Comparison of ENCODE assay signal across 1 cellular context in the genomic region with DNA sequence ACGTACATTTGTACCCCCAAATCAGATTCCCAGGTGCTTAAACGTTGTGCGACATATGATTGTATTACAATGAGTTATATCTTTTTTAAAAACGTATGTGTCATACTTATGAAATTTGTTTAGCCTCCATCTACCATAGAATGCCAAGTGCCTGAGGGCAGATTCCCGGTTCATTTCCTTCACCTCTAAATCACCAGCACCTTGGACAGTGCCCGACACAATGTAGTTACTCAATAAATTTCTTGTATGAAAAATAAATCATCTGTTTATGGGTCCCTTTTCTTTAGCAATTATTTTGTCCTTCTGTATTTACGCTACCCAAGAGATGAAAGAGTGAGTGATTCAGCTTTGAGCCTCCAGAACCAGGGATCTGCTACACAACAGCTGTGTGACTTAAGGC.
TF ChIP-seq lines count a peak whose summit lies in the region.

No MANE protein-coding gene starts in this region.

TF ChIP-seq in GM12878, 131 proteins besides CTCF, POLR2A, EP300 and RAD21 (continued from another document):
- TF ChIP-seq, protein P1, sequence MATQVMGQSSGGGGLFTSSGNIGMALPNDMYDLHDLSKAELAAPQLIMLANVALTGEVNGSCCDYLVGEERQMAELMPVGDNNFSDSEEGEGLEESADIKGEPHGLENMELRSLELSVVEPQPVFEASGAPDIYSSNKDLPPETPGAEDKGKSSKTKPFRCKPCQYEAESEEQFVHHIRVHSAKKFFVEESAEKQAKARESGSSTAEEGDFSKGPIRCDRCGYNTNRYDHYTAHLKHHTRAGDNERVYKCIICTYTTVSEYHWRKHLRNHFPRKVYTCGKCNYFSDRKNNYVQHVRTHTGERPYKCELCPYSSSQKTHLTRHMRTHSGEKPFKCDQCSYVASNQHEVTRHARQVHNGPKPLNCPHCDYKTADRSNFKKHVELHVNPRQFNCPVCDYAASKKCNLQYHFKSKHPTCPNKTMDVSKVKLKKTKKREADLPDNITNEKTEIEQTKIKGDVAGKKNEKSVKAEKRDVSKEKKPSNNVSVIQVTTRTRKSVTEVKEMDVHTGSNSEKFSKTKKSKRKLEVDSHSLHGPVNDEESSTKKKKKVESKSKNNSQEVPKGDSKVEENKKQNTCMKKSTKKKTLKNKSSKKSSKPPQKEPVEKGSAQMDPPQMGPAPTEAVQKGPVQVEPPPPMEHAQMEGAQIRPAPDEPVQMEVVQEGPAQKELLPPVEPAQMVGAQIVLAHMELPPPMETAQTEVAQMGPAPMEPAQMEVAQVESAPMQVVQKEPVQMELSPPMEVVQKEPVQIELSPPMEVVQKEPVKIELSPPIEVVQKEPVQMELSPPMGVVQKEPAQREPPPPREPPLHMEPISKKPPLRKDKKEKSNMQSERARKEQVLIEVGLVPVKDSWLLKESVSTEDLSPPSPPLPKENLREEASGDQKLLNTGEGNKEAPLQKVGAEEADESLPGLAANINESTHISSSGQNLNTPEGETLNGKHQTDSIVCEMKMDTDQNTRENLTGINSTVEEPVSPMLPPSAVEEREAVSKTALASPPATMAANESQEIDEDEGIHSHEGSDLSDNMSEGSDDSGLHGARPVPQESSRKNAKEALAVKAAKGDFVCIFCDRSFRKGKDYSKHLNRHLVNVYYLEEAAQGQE (IDR thresholded peaks at IDR 0.05; ENCODE audit: low read depth, low read length) = peak; percentile 60; the same call in 1 of the 2 replicates
- TF ChIP-seq ETV6 (conservative IDR thresholded peaks at IDR 0.05 in 1 of 2, IDR thresholded peaks at IDR 0.05 in 1 of 2; ENCODE audit: borderline replicate concordance in 1 of 2, low read depth in 1 of 2) = no peak
- TF ChIP-seq, protein P2, sequence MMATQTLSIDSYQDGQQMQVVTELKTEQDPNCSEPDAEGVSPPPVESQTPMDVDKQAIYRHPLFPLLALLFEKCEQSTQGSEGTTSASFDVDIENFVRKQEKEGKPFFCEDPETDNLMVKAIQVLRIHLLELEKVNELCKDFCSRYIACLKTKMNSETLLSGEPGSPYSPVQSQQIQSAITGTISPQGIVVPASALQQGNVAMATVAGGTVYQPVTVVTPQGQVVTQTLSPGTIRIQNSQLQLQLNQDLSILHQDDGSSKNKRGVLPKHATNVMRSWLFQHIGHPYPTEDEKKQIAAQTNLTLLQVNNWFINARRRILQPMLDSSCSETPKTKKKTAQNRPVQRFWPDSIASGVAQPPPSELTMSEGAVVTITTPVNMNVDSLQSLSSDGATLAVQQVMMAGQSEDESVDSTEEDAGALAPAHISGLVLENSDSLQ (IDR thresholded peaks at IDR 0.05) = no peak
- no peak for TF ChIP-seq PAX8 (IDR thresholded peaks at IDR 0.05)
